ENCODE assay signal across 17 cellular contexts in genomic region chr5:175653763-175654162, GRCh38. TPM values are rescaled to one million over a fixed set of nuclear protein-coding genes. Genes with fewer than 3 reads are reported as not detected.
DNase-seq lines count a peak whose midpoint lies in the region; ATAC-seq and TF ChIP-seq lines count a peak whose summit lies in the region.
"Had no signal": no experiment of that assay in that cellular context is flagged by ENCODE, and none has a peak within 500 bp of the region (broad histone marks: within the 10 kb centered on the region; RNA-seq: fewer than 3 reads in every experiment).

No MANE protein-coding gene starts in this region.

- H3K9me3 ChIP-seq in ascending aorta: peaks cover 0 to 7% of the 10 kb centered on the region in 2 donors
- H3K9me3 ChIP-seq in spleen: peaks cover 0 to 20% (median 18%) of the 10 kb centered on the region in 8 donors

- DNase-seq in activated CD8-positive, alpha-beta memory T cell treated with anti-CD3 and anti-CD28 coated beads, Interleukin-2, amount 10 ng/mL, durations not matched to agents 7 days and 5 days: peak; percentile 46
- DNase-seq in activated CD8-positive, alpha-beta memory T cell treated with anti-CD3 and anti-CD28 coated beads for 24 hours: no peak
- DNase-seq in T-cell: no peak
- DNase-seq in ascending aorta (ENCODE audit: low spot score in 2 of 2): no peak
- no peak for DNase-seq in spleen
- no peak for DNase-seq in NCI-H510A treated with DMSO at 0.1 percent for 48 hours (lab: John Stamatoyannopoulos, UW)
- DNase-seq in glomerular visceral epithelial cell (ENCODE audit: extremely low spot score): no peak
- no peak for DNase-seq in GM19240 (ENCODE audit: insufficient read length, low spot score)
- DNase-seq: glutamatergic neuron, NCI-H146, nucleus accumbens, Peyer's patch, right cardiac atrium, upper lobe of right lung had no signal

- H3K4me3 Mint-ChIP-seq in activated CD8-positive, alpha-beta memory T cell treated with anti-CD3 and anti-CD28 coated beads, Interleukin-2, amount 10 ng/mL, durations not matched to agents 7 days and 5 days: peak overlapping the region; percentile 23
- peak overlapping the region; percentile 39 to 95 (median 63) for H3K4me3 Mint-ChIP-seq in T-cell

- intact Hi-C loops in ascending aorta (cut with DNase I) (no loop called here), spleen (cut with DNase I; ENCODE audit: low total_unique reads) (no loop called here)

- TF ChIP-seq POLR2A in spleen (IDR thresholded peaks at IDR 0.05): no peak

- no peaks in the 10 kb centered on the region for H3K4me1 ChIP-seq in ascending aorta
- peaks cover 6 to 84% (median 42%) of the 10 kb centered on the region in 6 donors for H3K4me1 ChIP-seq in spleen

- no peak for TF ChIP-seq CTCF in ascending aorta (IDR thresholded peaks at IDR 0.05)
- no peak for TF ChIP-seq CTCF in spleen (IDR thresholded peaks at IDR 0.05 in 8 of 11, conservative IDR thresholded peaks at IDR 0.05 in 3 of 11)

- H3K27me3 Mint-ChIP-seq in activated CD8-positive, alpha-beta memory T cell treated with anti-CD3 and anti-CD28 coated beads, Interleukin-2, amount 10 ng/mL, durations not matched to agents 7 days and 5 days: peaks cover 46% of the 10 kb centered on the region
- peaks cover 0 to 8% of the 10 kb centered on the region in 2 donors for H3K27me3 Mint-ChIP-seq in T-cell

- H3K36me3 Mint-ChIP-seq in activated CD8-positive, alpha-beta memory T cell treated with anti-CD3 and anti-CD28 coated beads, Interleukin-2, amount 10 ng/mL, durations not matched to agents 7 days and 5 days: peaks cover 57% of the 10 kb centered on the region
- H3K36me3 Mint-ChIP-seq in T-cell: no peaks in the 10 kb centered on the region

- CTCF ChIA-PET in activated CD8-positive, alpha-beta memory T cell treated with anti-CD3 and anti-CD28 coated beads, Interleukin-2, amount 10 ng/mL, durations not matched to agents 7 days and 5 days (lab: Charles Lee): interaction anchor here (0.9 to 3.2 kb wide), 4 partner anchors 43 to 130 kb away, joined by 3 to 13 read pairs (median 6); no protein-coding TSS in a partner anchor
- CTCF ChIA-PET in T-cell (lab: Charles Lee): no interaction called here

- 86 to 92% (median 87%) methylated on average over 4 of the region's 4 CpGs for WGBS in spleen, 5 donors

- H3K9me3 Mint-ChIP-seq in activated CD8-positive, alpha-beta memory T cell treated with anti-CD3 and anti-CD28 coated beads, Interleukin-2, amount 10 ng/mL, durations not matched to agents 7 days and 5 days (ENCODE audit: low read depth): peaks cover 37% of the 10 kb centered on the region
- H3K9me3 Mint-ChIP-seq in T-cell: peaks cover 0 to 13% (median 7%) of the 10 kb centered on the region in 3 donors

- H3K27me3 ChIP-seq in ascending aorta (no peaks in the 10 kb centered on the region), spleen (replicated peaks in 1 of 7) (peaks cover 0 to 35% (median 15%) of the 10 kb centered on the region in 7 donors)

- H3K27ac ChIP-seq in ascending aorta (peak overlapping the region; percentile 45 to 53), spleen (peak overlapping the region in 7 of 8 donors; percentile 6 to 59 (median 49))
- H3K27ac ChIP-seq: esophagus muscularis mucosa, Peyer's patch, SK-N-MC, upper lobe of right lung had no signal

- H3K27ac Mint-ChIP-seq in activated CD8-positive, alpha-beta memory T cell treated with anti-CD3 and anti-CD28 coated beads, Interleukin-2, amount 10 ng/mL, durations not matched to agents 7 days and 5 days: peak overlapping the region; percentile 94
- H3K27ac Mint-ChIP-seq in T-cell: peak overlapping the region; percentile 83 to 89

- H3K36me3 ChIP-seq in ascending aorta: no peaks in the 10 kb centered on the region
- H3K36me3 ChIP-seq in spleen: no peaks in the 10 kb centered on the region
- H3K36me3 ChIP-seq: esophagus muscularis mucosa, Peyer's patch, upper lobe of right lung had no signal

- peaks cover 69% of the 10 kb centered on the region for H3K4me1 Mint-ChIP-seq in activated CD8-positive, alpha-beta memory T cell treated with anti-CD3 and anti-CD28 coated beads, Interleukin-2, amount 10 ng/mL, durations not matched to agents 7 days and 5 days
- peaks cover 79 to 94% (median 88%) of the 10 kb centered on the region in 3 donors for H3K4me1 Mint-ChIP-seq in T-cell

- no peak for ATAC-seq in activated CD8-positive, alpha-beta memory T cell treated with anti-CD3 and anti-CD28 coated beads, Interleukin-2, amount 10 ng/mL, durations not matched to agents 7 days and 5 days
- no peak for ATAC-seq in T-cell (replicated peaks in 1 of 4)
- ATAC-seq: right cardiac atrium had no signal

- H3K4me3 ChIP-seq in ascending aorta: no peak overlapping the region
- no peak overlapping the region for H3K4me3 ChIP-seq in spleen
- H3K4me3 ChIP-seq: esophagus muscularis mucosa, Peyer's patch, SK-N-MC, upper lobe of right lung had no signal

- POLR2A ChIA-PET in T-cell (lab: Charles Lee): interaction anchor here in 1 of 2 donors (0.6 kb wide), 1 partner anchor 16 kb away, joined by 6 read pairs; no protein-coding TSS in a partner anchor

RNA-seq across cellular contexts. Expression of gene HRH2, which starts 4.1 kb away (rescaled TPM):
- 10 to 100 TPM in 1 of 2 experiments, 1 to 10 TPM in 1; 6.8 to 21.4 TPM for total RNA-seq in activated CD8-positive, alpha-beta memory T cell treated with anti-CD3 and anti-CD28 coated beads, Interleukin-2, amount 10 ng/mL, durations not matched to agents 7 days and 5 days
- total RNA-seq in T-cell: 10 to 100 TPM in 1 of 5 donors, 1 to 10 TPM in 4; 2.9 to 14.4 (median 5.5) TPM
- total RNA-seq in ascending aorta: 7.5 TPM
- 10 to 100 TPM; 14.6 to 85.2 (median 31.9) TPM for total RNA-seq in spleen
- polyA plus RNA-seq in spleen: 1 to 10 TPM; 1.9 to 4.8 (median 4.4) TPM
- total RNA-seq: MCF 10A had no signal
